9 cellular contexts compared by ENCODE assay signal in genomic region chr11:46618789-46619188, GRCh38. TPM values are rescaled to one million over a fixed set of nuclear protein-coding genes. Genes with fewer than 3 reads are reported as not detected.
DNase-seq lines count a peak whose midpoint lies in the region; ATAC-seq and TF ChIP-seq lines count a peak whose summit lies in the region.
"Had no signal": no experiment of that assay in that cellular context is flagged by ENCODE, and none has a peak within 500 bp of the region (broad histone marks: within the 10 kb centered on the region; RNA-seq: fewer than 3 reads in every experiment).

No MANE protein-coding gene starts in this region.

- H3K27me3 Mint-ChIP-seq in CD14-positive monocyte (ENCODE audit: low read depth in 3 of 3) = no peaks in the 10 kb centered on the region
- peaks cover 6% of the 10 kb centered on the region for H3K27me3 Mint-ChIP-seq in brain
- H3K27me3 Mint-ChIP-seq in naive thymus-derived CD8-positive, alpha-beta T cell = no peaks in the 10 kb centered on the region

- H3K4me1 Mint-ChIP-seq in CD14-positive monocyte (peaks cover 26% of the 10 kb centered on the region), brain (peaks cover 45% of the 10 kb centered on the region)
- peaks cover 19 to 55% (median 45%) of the 10 kb centered on the region in 4 donors for H3K4me1 Mint-ChIP-seq in naive thymus-derived CD8-positive, alpha-beta T cell

- H3K4me3 ChIP-seq in KMS-11 (IDR thresholded peaks at IDR 0.05; ENCODE audit: insufficient read depth, low read depth, low read length) = no peak overlapping the region

- no peak overlapping the region; the same call in 1 of the 2 replicates for H3K27ac ChIP-seq in KMS-11

- no peak for ATAC-seq in naive thymus-derived CD8-positive, alpha-beta T cell
- ATAC-seq in HG03196 (IDR thresholded peaks at IDR 0.05; ENCODE audit: unreplicated experiment) (no peak), HG02571 (IDR thresholded peaks at IDR 0.05; ENCODE audit: unreplicated experiment) (no peak)

- TF ChIP-seq CTCF in CD14-positive monocyte (IDR thresholded peaks at IDR 0.05) (no peak), KMS-11 (conservative IDR thresholded peaks at IDR 0.05; ENCODE audit: low read depth, low read length) (no peak), brain (conservative IDR thresholded peaks at IDR 0.05) (no peak)

- no peaks in the 10 kb centered on the region for H3K27me3 ChIP-seq in KMS-11 (ENCODE audit: insufficient read depth, low read depth)

- H3K9ac ChIP-seq in KMS-11 = no peak overlapping the region

- H3K4me1 ChIP-seq in KMS-11 (ENCODE audit: low read depth, poor library complexity, severe bottlenecking) = peaks cover 25% of the 10 kb centered on the region

- H3K36me3 Mint-ChIP-seq in CD14-positive monocyte = peaks cover 20 to 37% of the 10 kb centered on the region in 2 donors
- H3K36me3 Mint-ChIP-seq in brain = peaks cover 33% of the 10 kb centered on the region
- peaks cover 0 to 35% (median 10%) of the 10 kb centered on the region in 3 donors for H3K36me3 Mint-ChIP-seq in naive thymus-derived CD8-positive, alpha-beta T cell

- H3K79me2 ChIP-seq in KMS-11 (ENCODE audit: insufficient read depth, low read depth) = peaks cover 45% of the 10 kb centered on the region; the same call in 1 of the 2 replicates

- intact Hi-C loops in CD14-positive monocyte (cut with micrococcal nuclease) = loop anchor here (5.0 to 10.0 kb wide), 4 partner anchors 84 to 704 kb away; partner anchors contain the start of genes ARFGAP2 (in 1 of the 2), ARHGAP1 (in 1 of the 2), MDK (in 1 of the 2) and PEX16 (in 1 of the 2)

- H3K4me3 Mint-ChIP-seq in CD14-positive monocyte (peak overlapping the region in 1 of 2 donors; percentile 64), brain (peak overlapping the region; percentile 97 to 98 (median 97))
- H3K4me3 Mint-ChIP-seq in naive thymus-derived CD8-positive, alpha-beta T cell = peak overlapping the region; percentile 94 to 100 (median 99)

- no peak for DNase-seq in CD14-positive monocyte (ENCODE audit: low spot score)
- DNase-seq in naive thymus-derived CD8-positive, alpha-beta T cell = no peak
- no peak for DNase-seq in ureter (ENCODE audit: low spot score)
- no peak for DNase-seq in stimulated activated CD4-positive, alpha-beta T cell treated with anti-CD3 and anti-CD28 coated beads, Interleukin-2, amount 100 ng/mL, for 48 hours
- DNase-seq: NCI-H2081 treated with DMSO at 0.1 percent for 48 hours had no signal

- peak overlapping the region; percentile 49 for H3K4me2 ChIP-seq in KMS-11

- no peak overlapping the region for H2AFZ ChIP-seq in KMS-11 (ENCODE audit: low read depth)

- H3K9me3 Mint-ChIP-seq in CD14-positive monocyte = no peaks in the 10 kb centered on the region
- H3K9me3 Mint-ChIP-seq in brain = no peaks in the 10 kb centered on the region
- no peaks in the 10 kb centered on the region for H3K9me3 Mint-ChIP-seq in naive thymus-derived CD8-positive, alpha-beta T cell

- H3K36me3 ChIP-seq in KMS-11 (ENCODE audit: insufficient read depth) = no peaks in the 10 kb centered on the region

- peak overlapping the region in 4 of 7 donors; percentile 18 to 81 (median 34) for H3K27ac Mint-ChIP-seq in CD14-positive monocyte
- H3K27ac Mint-ChIP-seq in brain = peak overlapping the region; percentile 72 to 100 (median 99)
- H3K27ac Mint-ChIP-seq in naive thymus-derived CD8-positive, alpha-beta T cell = peak overlapping the region; percentile 21 to 100 (median 91)

- H4K20me1 ChIP-seq in KMS-11 (ENCODE audit: insufficient read depth) = no peaks in the 10 kb centered on the region

- POLR2A ChIA-PET in naive thymus-derived CD8-positive, alpha-beta T cell (lab: Charles Lee) = interaction anchor here (0.6 to 3.3 kb wide), 5 partner anchors 10 to 381 kb away, joined by 3 to 30 read pairs (median 5); partner anchors contain the start of gene AMBRA1

RNA-seq across cellular contexts. Expression of gene ATG13, which starts 1.4 kb away (rescaled TPM):
- polyA plus RNA-seq in CD14-positive monocyte = 10 to 100 TPM; 51.2 to 55.5 TPM
- 82.0 TPM for polyA plus RNA-seq in brain (ENCODE audit: insufficient read depth, low read depth, low replicate concordance)
- 10 to 100 TPM; 97.1 to 98.6 TPM for total RNA-seq in naive thymus-derived CD8-positive, alpha-beta T cell
- 10 to 100 TPM; 59.6 to 77.9 (median 67.6) TPM for polyA plus RNA-seq in naive thymus-derived CD8-positive, alpha-beta T cell
- 80.7 TPM for total RNA-seq in ureter

RNA-seq across cellular contexts. Expression of gene HARBI1, which starts 1.8 kb away (rescaled TPM):
- polyA plus RNA-seq in CD14-positive monocyte (1 to 10 TPM; 2.1 to 4.4 TPM), brain (ENCODE audit: insufficient read depth, low read depth, low replicate concordance) (1.9 TPM)
- 1 to 10 TPM; 8.3 to 9.4 TPM for total RNA-seq in naive thymus-derived CD8-positive, alpha-beta T cell
- polyA plus RNA-seq in naive thymus-derived CD8-positive, alpha-beta T cell = 1 to 10 TPM; 5.5 to 7.7 (median 6.0) TPM
- 4.8 TPM for total RNA-seq in ureter

RNA-seq across cellular contexts. Expression of gene AMBRA1, which starts 25.0 kb away (rescaled TPM):
- polyA plus RNA-seq in CD14-positive monocyte = 1 to 10 TPM; 2.1 to 3.8 TPM
- 20.0 TPM for polyA plus RNA-seq in brain (ENCODE audit: insufficient read depth, low read depth, low replicate concordance)
- total RNA-seq in naive thymus-derived CD8-positive, alpha-beta T cell = 10 to 100 TPM; 36.8 to 38.8 TPM
- 10 to 100 TPM in 1 of 3 donors, 1 to 10 TPM in 2; 6.1 to 16.3 (median 7.4) TPM for polyA plus RNA-seq in naive thymus-derived CD8-positive, alpha-beta T cell
- 56.0 TPM for total RNA-seq in ureter

Comparison
In these comparisons a context has a peak if more than half of its experiments do, and no peak if none do; other contexts are left out.
1. H3K27ac Mint-ChIP-seq: peak in every context shown above with its lines; median percentile 99 in brain; 91 in naive thymus-derived CD8-positive, alpha-beta T cell; 34 in CD14-positive monocyte.